28 cellular contexts compared by ENCODE assay signal in the genomic region with DNA sequence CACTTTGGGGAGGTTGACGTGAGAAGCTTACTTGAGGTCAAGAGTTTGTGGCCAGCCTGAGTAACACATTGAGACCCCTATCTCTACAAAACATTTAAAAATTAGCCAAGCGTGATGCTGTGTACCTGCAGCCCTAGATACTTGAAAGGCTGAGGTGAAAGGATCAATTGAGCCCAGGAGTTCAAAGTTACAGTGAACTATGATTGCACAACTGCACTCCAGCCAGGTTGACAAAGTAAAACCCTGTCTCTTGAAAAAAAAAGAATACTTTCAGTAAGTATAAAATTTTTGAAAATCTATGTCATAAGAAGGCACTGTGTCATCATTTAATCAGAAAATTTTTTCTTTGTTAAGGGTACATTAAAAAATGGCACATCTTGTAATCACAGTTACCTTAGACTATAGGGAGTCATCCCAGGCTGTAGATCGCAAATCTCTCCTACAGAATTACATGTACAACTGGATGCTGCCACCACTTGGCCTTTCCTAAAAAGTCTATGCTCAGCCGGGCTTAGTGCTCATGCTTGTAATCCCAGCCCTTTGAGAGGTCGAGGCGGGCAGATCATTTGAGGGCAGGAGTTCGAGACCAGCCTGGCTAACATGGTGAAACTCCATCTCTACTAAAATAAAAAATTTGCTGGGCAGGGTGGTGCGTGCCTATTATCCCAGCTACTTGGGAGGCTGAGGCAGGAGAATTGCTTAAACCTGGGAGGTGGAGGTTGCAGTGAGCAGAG. TPM values are rescaled to one million over a fixed set of nuclear protein-coding genes. Genes with fewer than 3 reads are reported as not detected.
DNase-seq lines count a peak whose midpoint lies in the region; ATAC-seq and TF ChIP-seq lines count a peak whose summit lies in the region.
"Had no signal": no experiment of that assay in that cellular context is flagged by ENCODE, and none has a peak within 500 bp of the region (broad histone marks: within the 10 kb centered on the region; RNA-seq: fewer than 3 reads in every experiment).

No MANE protein-coding gene starts in this region.

- peaks cover 2% of the 10 kb centered on the region for H3K36me3 Mint-ChIP-seq in progenitor cell of endocrine pancreas (ENCODE audit: insufficient read depth)

- no peaks in the 10 kb centered on the region for H3K79me2 ChIP-seq in mammary epithelial cell (ENCODE audit: insufficient read depth, low read length)

- TF ChIP-seq CTCF in epithelial cell of proximal tubule (conservative IDR thresholded peaks at IDR 0.05; ENCODE audit: low read depth, low read length) = peak; percentile 26
- no peak for TF ChIP-seq CTCF in progenitor cell of endocrine pancreas (IDR thresholded peaks at IDR 0.05; ENCODE audit: unreplicated experiment)
- no peak for TF ChIP-seq CTCF in mammary epithelial cell (conservative IDR thresholded peaks at IDR 0.05 in 1 of 2, IDR thresholded peaks at IDR 0.05 in 1 of 2; ENCODE audit: extremely low read depth in 1 of 2, insufficient read depth in 1 of 2, low read depth in 1 of 2, low read length in 2 of 2)

- no peaks in the 10 kb centered on the region for H3K27me3 ChIP-seq in mammary epithelial cell (ENCODE audit: insufficient read depth, low read length)
- H3K27me3 ChIP-seq: BE2C, foreskin keratinocyte, neutrophil, SJCRH30, uterus had no signal

- no peak overlapping the region for H3K9ac ChIP-seq in mammary epithelial cell (ENCODE audit: insufficient read depth, low read length)
- H3K9ac ChIP-seq: GM23248 had no signal

- WGBS in mammary epithelial cell (ENCODE audit: low coverage, missing lambda C conversion rate) = 80% methylated on average over 8 of the region's 8 CpGs

- H2AFZ ChIP-seq in mammary epithelial cell (ENCODE audit: low read depth, low read length) = no peak overlapping the region
- H2AFZ ChIP-seq: GM23248 had no signal

- no peak overlapping the region for H3K4me2 ChIP-seq in mammary epithelial cell (ENCODE audit: insufficient read depth, low read depth, low read length)

- intact Hi-C loops in mammary epithelial cell (cut with micrococcal nuclease) = no loop called here

- H3K27me3 Mint-ChIP-seq in progenitor cell of endocrine pancreas = no peaks in the 10 kb centered on the region

- ATAC-seq in HG03571 (IDR thresholded peaks at IDR 0.05; ENCODE audit: unreplicated experiment) = peak; percentile 56
- ATAC-seq in HG03432 (IDR thresholded peaks at IDR 0.05; ENCODE audit: unreplicated experiment) = no peak
- ATAC-seq: activated CD8-positive, alpha-beta T cell treated with anti-CD3 and anti-CD28 coated beads for 36 hours; foreskin keratinocyte; left colon; T-helper 17 cell had no signal

- no TSS peak for BruUV-seq in mammary epithelial cell (replicated peaks; lab: Mats Ljungman, UMichigan)

- DNase-seq in NCI-H82 (lab: John Stamatoyannopoulos, UW) (peak; percentile 6), NCI-H82 treated with DMSO at 0.1 percent for 48 hours (lab: John Stamatoyannopoulos, UW; ENCODE audit: unreplicated experiment) (no peak), epithelial cell of proximal tubule (ENCODE audit: low read depth) (no peak), progenitor cell of endocrine pancreas (ENCODE audit: low spot score, unreplicated experiment) (no peak), mammary epithelial cell (no peak), HCEC 1CT (no peak)
- DNase-seq: 8988T; activated B cell treated with CpG ODN at 0.5 μM for 24 hours; activated CD8-positive, alpha-beta T cell treated with anti-CD3 and anti-CD28 coated beads for 36 hours; activated naive CD4-positive, alpha-beta T cell; activated T-cell treated with anti-CD3 and anti-CD28 coated beads, Interleukin-2, amount 50 U/mL, for 1 hour; amniotic stem cell; BE2C; foreskin keratinocyte; GM23248; left colon; NCI-H1092 treated with DMSO at 0.1 percent for 48 hours; NCI-H524 treated with DMSO at 0.1 percent for 48 hours; SJCRH30; spleen; stimulated activated CD8-positive, alpha-beta memory T cell treated with anti-CD3 and anti-CD28 coated beads, Interleukin-4, amount 100 ng/mL, for 48 hours; T-helper 17 cell; uterus had no signal

- no peak overlapping the region for H3K4me3 Mint-ChIP-seq in progenitor cell of endocrine pancreas (ENCODE audit: low read depth)
- H3K4me3 Mint-ChIP-seq: activated B cell treated with CpG ODN at 0.5 μM for 24 hours; activated CD8-positive, alpha-beta T cell treated with anti-CD3 and anti-CD28 coated beads for 36 hours; T-helper 17 cell had no signal

- peaks cover 30% of the 10 kb centered on the region for H3K4me1 Mint-ChIP-seq in progenitor cell of endocrine pancreas (ENCODE audit: low read depth)
- H3K4me1 Mint-ChIP-seq: activated B cell treated with CpG ODN at 0.5 μM for 24 hours had no signal

- H3K27ac ChIP-seq in mammary epithelial cell (ENCODE audit: insufficient read depth, low read depth, low read length) = no peak overlapping the region
- H3K27ac ChIP-seq: foreskin keratinocyte, GM23248, neutrophil, SJCRH30, spleen, uterus had no signal

- H3K27ac Mint-ChIP-seq in progenitor cell of endocrine pancreas = peak overlapping the region; percentile 31
- H3K27ac Mint-ChIP-seq: activated B cell treated with CpG ODN at 0.5 μM for 24 hours; activated CD8-positive, alpha-beta T cell treated with anti-CD3 and anti-CD28 coated beads for 36 hours; T-helper 17 cell had no signal

- H3K4me1 ChIP-seq in mammary epithelial cell (ENCODE audit: insufficient read depth, low read length) = peaks cover 5% of the 10 kb centered on the region
- H3K4me1 ChIP-seq: BE2C, SJCRH30, spleen, uterus had no signal

- H3K4me3 ChIP-seq in epithelial cell of proximal tubule (ENCODE audit: low read depth, low read length) (no peak overlapping the region), mammary epithelial cell (replicated peaks in 1 of 3; ENCODE audit: insufficient read depth in 1 of 3, low read depth in 2 of 3, low read length in 3 of 3) (no peak overlapping the region)
- H3K4me3 ChIP-seq: GM23248, SJCRH30, spleen, uterus had no signal

- no peaks in the 10 kb centered on the region for H3K9me3 ChIP-seq in mammary epithelial cell (replicated peaks; ENCODE audit: insufficient read depth, low read length)
- H3K9me3 ChIP-seq: BE2C, Caco-2, neutrophil, SJCRH30, spleen, uterus had no signal

- H4K20me1 ChIP-seq in mammary epithelial cell (ENCODE audit: insufficient read depth, low read length) = no peaks in the 10 kb centered on the region

- CTCF ChIA-PET in mammary epithelial cell (lab: Charles Lee; ENCODE audit: low non-redundant PET) = no interaction called here

- in situ Hi-C loops in mammary epithelial cell (cut with MboI; ENCODE audit: low sequenced_read_pairs in 2 of 2) = loop anchor here in 1 of 2 donors (5.0 kb wide), 1 partner anchor 103 kb away; no protein-coding TSS in a partner anchor

- H3K9me3 Mint-ChIP-seq in progenitor cell of endocrine pancreas (ENCODE audit: low read depth) = peaks cover 3% of the 10 kb centered on the region
- H3K9me3 Mint-ChIP-seq: activated B cell treated with CpG ODN at 0.5 μM for 24 hours; activated CD8-positive, alpha-beta T cell treated with anti-CD3 and anti-CD28 coated beads for 36 hours had no signal

- no peaks in the 10 kb centered on the region for H3K36me3 ChIP-seq in mammary epithelial cell (ENCODE audit: insufficient read depth, low read length)
- H3K36me3 ChIP-seq: BE2C, neutrophil, SJCRH30, spleen, uterus had no signal

- dilution Hi-C loops in mammary epithelial cell (cut with HindIII; ENCODE audit: low sequenced_read_pairs) = no loop called here

RNA-seq across cellular contexts. Expression of gene MRS2, which starts 17.0 kb away (rescaled TPM):
- total RNA-seq in epithelial cell of proximal tubule (38.3 and 56.9 TPM in 2 replicates), progenitor cell of endocrine pancreas (49.4 and 57.6 TPM in 2 replicates), mammary epithelial cell (10 to 100 TPM; 23.0 to 26.8 TPM)
- polyA plus RNA-seq in mammary epithelial cell = 18.2 TPM
- polyA minus RNA-seq in mammary epithelial cell = 98.2 TPM

RNA-seq across cellular contexts. Expression of gene DCDC2, which starts 27.8 kb away (rescaled TPM):
- 112 and 142 TPM in 2 replicates for total RNA-seq in epithelial cell of proximal tubule
- 22.2 and 28.2 TPM in 2 replicates for total RNA-seq in progenitor cell of endocrine pancreas
- total RNA-seq in mammary epithelial cell = under 1 TPM; 0.17 to 0.38 TPM
- polyA plus RNA-seq in mammary epithelial cell = 0.02 TPM
- not detected for polyA minus RNA-seq in mammary epithelial cell
- total RNA-seq: activated B cell treated with CpG ODN at 0.5 μM for 24 hours; activated CD8-positive, alpha-beta T cell treated with anti-CD3 and anti-CD28 coated beads for 36 hours; dermis microvascular lymphatic vessel endothelial cell; GM23248; spleen had no signal
- polyA plus RNA-seq: GM23248 had no signal

Comparison
In these comparisons a context has a peak if more than half of its experiments do, and no peak if none do; other contexts are left out.
1. RNA of gene DCDC2, which starts 27.8 kb away (total RNA-seq): 112 to 142 TPM in epithelial cell of proximal tubule and 22.2 to 28.2 TPM in progenitor cell of endocrine pancreas; 0.17 to 0.38 TPM in mammary epithelial cell; every median in the first group is over 10 times any median in the second.